1 cellular context compared by ENCODE assay signal in the genomic region with DNA sequence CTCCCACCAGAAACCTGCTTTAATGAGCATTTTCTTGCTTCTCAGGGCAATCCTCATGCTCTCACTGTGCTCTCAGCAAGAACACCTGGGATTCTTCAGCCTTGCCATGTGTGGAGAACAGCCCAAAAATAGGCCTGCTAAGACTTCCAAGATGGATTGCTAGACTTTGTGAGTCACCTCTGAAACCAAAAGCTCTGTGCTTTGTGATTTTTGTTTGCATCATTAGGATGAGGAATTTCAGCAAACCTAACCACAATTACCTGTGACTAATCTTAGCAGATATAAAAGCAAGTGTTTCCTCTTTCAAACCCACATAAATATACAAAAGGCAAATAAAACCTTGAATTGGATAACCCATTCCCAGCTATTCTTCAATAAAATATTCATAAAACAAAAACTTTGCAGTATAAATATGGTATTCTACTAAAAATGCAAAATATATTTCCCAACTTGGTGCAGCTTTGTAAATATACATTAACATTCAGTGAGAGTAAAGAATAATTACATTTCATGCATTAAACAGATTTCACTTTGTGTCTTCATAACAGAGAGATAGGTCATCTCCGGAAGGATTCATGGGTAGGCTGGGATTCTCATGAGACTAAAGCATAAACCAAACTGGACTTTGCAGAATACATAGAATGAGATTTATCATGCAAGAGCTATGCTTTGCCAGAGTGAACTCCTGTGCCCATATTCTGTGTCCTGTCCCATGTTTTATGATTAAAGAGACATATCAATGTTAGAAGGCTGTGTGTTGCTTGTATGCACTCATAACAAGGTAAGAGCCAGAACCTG.
TF ChIP-seq lines count a peak whose summit lies in the region.

No MANE protein-coding gene starts in this region.

TF ChIP-seq in HEK293, 187 proteins besides CTCF, POLR2A, EP300 and RAD21 (continued from another document and continues in another):
- TF ChIP-seq ZNF354C (tag by site-specific recombination; IDR thresholded peaks at IDR 0.05; ENCODE audit: borderline replicate concordance, low read depth) (no peak), ZNF211 (tag by site-specific recombination; IDR thresholded peaks at IDR 0.05; ENCODE audit: low read depth) (no peak), ZNF664 (tag by site-specific recombination; IDR thresholded peaks at IDR 0.05) (no peak), ZNF174 (tag by site-specific recombination; IDR thresholded peaks at IDR 0.05) (no peak), ZNF341 (tag by site-specific recombination; IDR thresholded peaks at IDR 0.05; ENCODE audit: low read depth) (no peak), ZNF558 (tag by site-specific recombination; IDR thresholded peaks at IDR 0.05) (no peak), ZNF23 (tag by site-specific recombination; IDR thresholded peaks at IDR 0.05; ENCODE audit: borderline replicate concordance) (no peak), KLF1 (tag by site-specific recombination; IDR thresholded peaks at IDR 0.05) (no peak), BCL11A (tag by site-specific recombination; IDR thresholded peaks at IDR 0.05; ENCODE audit: low read depth) (no peak), ZNF48 (tag by site-specific recombination; IDR thresholded peaks at IDR 0.05) (no peak), ZEB2 (tag by site-specific recombination; IDR thresholded peaks at IDR 0.05) (no peak), ZBTB8A (tag by site-specific recombination; IDR thresholded peaks at IDR 0.05) (no peak), ZNF426 (tag by site-specific recombination; IDR thresholded peaks at IDR 0.05) (no peak), ZNF18 (tag by site-specific recombination; IDR thresholded peaks at IDR 0.05) (no peak), ZNF521 (tag by site-specific recombination; IDR thresholded peaks at IDR 0.05) (no peak), SP7 (tag by site-specific recombination; IDR thresholded peaks at IDR 0.05) (peak; percentile 76), ZNF202 (tag by site-specific recombination; IDR thresholded peaks at IDR 0.05; ENCODE audit: borderline replicate concordance) (no peak), ZBTB17 (tag by site-specific recombination; IDR thresholded peaks at IDR 0.05) (peak; percentile 48), SALL2 (tag by site-specific recombination; IDR thresholded peaks at IDR 0.05; ENCODE audit: borderline replicate concordance) (no peak), ZNF138 (tag by site-specific recombination; IDR thresholded peaks at IDR 0.05; ENCODE audit: borderline replicate concordance) (no peak), KLF17 (tag by site-specific recombination; IDR thresholded peaks at IDR 0.05) (no peak), ZNF266 (tag by site-specific recombination; IDR thresholded peaks at IDR 0.05; ENCODE audit: low read depth) (no peak), TCF7L2 (IDR thresholded peaks at IDR 0.05; ENCODE audit: borderline replicate concordance, low read depth, low read length) (no peak), ZNF404 (tag by site-specific recombination; IDR thresholded peaks at IDR 0.05) (no peak), KLF8 (tag by site-specific recombination; IDR thresholded peaks at IDR 0.05) (peak; percentile 85; the same call in 1 of the 2 replicates), YY1 (tag by site-specific recombination; IDR thresholded peaks at IDR 0.05) (no peak), ZNF548 (tag by site-specific recombination; IDR thresholded peaks at IDR 0.05) (no peak), ZNF658 (tag by site-specific recombination; IDR thresholded peaks at IDR 0.05) (no peak), ZNF585B (tag by site-specific recombination; IDR thresholded peaks at IDR 0.05) (no peak), HOXD13 (CRISPR knock-in tag; IDR thresholded peaks at IDR 0.05; ENCODE audit: borderline replicate concordance) (peak; percentile 68; the same call in 1 of the 2 replicates), ZNF16 (tag by site-specific recombination; IDR thresholded peaks at IDR 0.05; ENCODE audit: low read depth) (no peak), ZNF621 (tag by site-specific recombination; IDR thresholded peaks at IDR 0.05) (no peak), ZNF239 (tag by site-specific recombination; IDR thresholded peaks at IDR 0.05) (0 out of 2 replicates have a peak, but pooled peaks have one; percentile 36), ZNF629 (tag by site-specific recombination; IDR thresholded peaks at IDR 0.05) (peak; percentile 88), ZNF175 (tag by site-specific recombination; IDR thresholded peaks at IDR 0.05) (no peak), ZNF768 (tag by site-specific recombination; IDR thresholded peaks at IDR 0.05) (no peak), ZNF292 (tag by site-specific recombination; IDR thresholded peaks at IDR 0.05; ENCODE audit: borderline replicate concordance, low read depth) (no peak), REPIN1 (tag by site-specific recombination; IDR thresholded peaks at IDR 0.05; ENCODE audit: low read depth) (peak; percentile 23; the same call in 1 of the 2 replicates), ZNF580 (tag by site-specific recombination; IDR thresholded peaks at IDR 0.05) (no peak), GLIS2 (tag by site-specific recombination; IDR thresholded peaks at IDR 0.05) (no peak), GLI2 (tag by site-specific recombination; IDR thresholded peaks at IDR 0.05; ENCODE audit: borderline replicate concordance, low read depth) (peak; percentile 81; the same call in 1 of the 2 replicates), ZNF324 (tag by site-specific recombination; IDR thresholded peaks at IDR 0.05) (no peak), ZFP3 (tag by site-specific recombination; IDR thresholded peaks at IDR 0.05; ENCODE audit: low read depth) (no peak), ZNF514 (tag by site-specific recombination; IDR thresholded peaks at IDR 0.05) (no peak), SETDB1 (IDR thresholded peaks at IDR 0.05; ENCODE audit: insufficient read length, low read length) (no peak), WT1 (tag by site-specific recombination; IDR thresholded peaks at IDR 0.05) (peak; percentile 57; the same call in 1 of the 2 replicates)
- TF ChIP-seq, protein P1, sequence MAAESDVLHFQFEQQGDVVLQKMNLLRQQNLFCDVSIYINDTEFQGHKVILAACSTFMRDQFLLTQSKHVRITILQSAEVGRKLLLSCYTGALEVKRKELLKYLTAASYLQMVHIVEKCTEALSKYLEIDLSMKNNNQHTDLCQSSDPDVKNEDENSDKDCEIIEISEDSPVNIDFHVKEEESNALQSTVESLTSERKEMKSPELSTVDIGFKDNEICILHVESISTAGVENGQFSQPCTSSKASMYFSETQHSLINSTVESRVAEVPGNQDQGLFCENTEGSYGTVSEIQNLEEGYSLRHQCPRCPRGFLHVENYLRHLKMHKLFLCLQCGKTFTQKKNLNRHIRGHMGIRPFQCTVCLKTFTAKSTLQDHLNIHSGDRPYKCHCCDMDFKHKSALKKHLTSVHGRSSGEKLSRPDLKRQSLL (tag by site-specific recombination; IDR thresholded peaks at IDR 0.05), result no peak; the same call in 1 of the 2 replicates
- TF ChIP-seq, protein P2, sequence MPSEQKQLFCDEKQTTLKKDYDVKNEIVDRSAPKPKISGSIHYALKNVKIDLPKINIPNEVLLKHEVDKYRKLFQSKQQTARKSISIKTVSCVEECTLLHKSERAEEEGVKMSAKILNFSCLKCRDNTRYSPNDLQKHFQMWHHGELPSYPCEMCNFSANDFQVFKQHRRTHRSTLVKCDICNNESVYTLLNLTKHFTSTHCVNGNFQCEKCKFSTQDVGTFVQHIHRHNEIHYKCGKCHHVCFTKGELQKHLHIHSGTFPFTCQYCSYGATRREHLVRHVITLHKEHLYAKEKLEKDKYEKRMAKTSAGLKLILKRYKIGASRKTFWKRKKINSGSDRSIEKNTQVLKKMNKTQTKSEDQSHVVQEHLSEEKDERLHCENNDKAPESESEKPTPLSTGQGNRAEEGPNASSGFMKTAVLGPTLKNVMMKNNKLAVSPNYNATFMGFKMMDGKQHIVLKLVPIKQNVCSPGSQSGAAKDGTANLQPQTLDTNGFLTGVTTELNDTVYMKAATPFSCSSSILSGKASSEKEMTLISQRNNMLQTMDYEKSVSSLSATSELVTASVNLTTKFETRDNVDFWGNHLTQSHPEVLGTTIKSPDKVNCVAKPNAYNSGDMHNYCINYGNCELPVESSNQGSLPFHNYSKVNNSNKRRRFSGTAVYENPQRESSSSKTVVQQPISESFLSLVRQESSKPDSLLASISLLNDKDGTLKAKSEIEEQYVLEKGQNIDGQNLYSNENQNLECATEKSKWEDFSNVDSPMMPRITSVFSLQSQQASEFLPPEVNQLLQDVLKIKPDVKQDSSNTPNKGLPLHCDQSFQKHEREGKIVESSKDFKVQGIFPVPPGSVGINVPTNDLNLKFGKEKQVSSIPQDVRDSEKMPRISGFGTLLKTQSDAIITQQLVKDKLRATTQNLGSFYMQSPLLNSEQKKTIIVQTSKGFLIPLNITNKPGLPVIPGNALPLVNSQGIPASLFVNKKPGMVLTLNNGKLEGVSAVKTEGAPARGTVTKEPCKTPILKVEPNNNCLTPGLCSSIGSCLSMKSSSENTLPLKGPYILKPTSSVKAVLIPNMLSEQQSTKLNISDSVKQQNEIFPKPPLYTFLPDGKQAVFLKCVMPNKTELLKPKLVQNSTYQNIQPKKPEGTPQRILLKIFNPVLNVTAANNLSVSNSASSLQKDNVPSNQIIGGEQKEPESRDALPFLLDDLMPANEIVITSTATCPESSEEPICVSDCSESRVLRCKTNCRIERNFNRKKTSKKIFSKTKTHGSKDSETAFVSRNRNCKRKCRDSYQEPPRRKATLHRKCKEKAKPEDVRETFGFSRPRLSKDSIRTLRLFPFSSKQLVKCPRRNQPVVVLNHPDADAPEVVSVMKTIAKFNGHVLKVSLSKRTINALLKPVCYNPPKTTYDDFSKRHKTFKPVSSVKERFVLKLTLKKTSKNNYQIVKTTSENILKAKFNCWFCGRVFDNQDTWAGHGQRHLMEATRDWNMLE (tag by site-specific recombination; conservative IDR thresholded peaks at IDR 0.05; ENCODE audit: low read depth), result peak; percentile 38; the same call in 1 of the 2 replicates
- TF ChIP-seq, protein P3, sequence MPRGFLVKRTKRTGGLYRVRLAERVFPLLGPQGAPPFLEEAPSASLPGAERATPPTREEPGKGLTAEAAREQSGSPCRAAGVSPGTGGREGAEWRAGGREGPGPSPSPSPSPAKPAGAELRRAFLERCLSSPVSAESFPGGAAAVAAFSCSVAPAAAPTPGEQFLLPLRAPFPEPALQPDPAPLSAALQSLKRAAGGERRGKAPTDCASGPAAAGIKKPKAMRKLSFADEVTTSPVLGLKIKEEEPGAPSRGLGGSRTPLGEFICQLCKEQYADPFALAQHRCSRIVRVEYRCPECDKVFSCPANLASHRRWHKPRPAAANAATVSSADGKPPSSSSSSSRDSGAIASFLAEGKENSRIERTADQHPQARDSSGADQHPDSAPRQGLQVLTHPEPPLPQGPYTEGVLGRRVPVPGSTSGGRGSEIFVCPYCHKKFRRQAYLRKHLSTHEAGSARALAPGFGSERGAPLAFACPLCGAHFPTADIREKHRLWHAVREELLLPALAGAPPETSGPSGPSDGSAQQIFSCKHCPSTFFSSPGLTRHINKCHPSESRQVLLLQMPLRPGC (tag by site-specific recombination; IDR thresholded peaks at IDR 0.05), result peak; percentile 97
- TF ChIP-seq, protein P4, sequence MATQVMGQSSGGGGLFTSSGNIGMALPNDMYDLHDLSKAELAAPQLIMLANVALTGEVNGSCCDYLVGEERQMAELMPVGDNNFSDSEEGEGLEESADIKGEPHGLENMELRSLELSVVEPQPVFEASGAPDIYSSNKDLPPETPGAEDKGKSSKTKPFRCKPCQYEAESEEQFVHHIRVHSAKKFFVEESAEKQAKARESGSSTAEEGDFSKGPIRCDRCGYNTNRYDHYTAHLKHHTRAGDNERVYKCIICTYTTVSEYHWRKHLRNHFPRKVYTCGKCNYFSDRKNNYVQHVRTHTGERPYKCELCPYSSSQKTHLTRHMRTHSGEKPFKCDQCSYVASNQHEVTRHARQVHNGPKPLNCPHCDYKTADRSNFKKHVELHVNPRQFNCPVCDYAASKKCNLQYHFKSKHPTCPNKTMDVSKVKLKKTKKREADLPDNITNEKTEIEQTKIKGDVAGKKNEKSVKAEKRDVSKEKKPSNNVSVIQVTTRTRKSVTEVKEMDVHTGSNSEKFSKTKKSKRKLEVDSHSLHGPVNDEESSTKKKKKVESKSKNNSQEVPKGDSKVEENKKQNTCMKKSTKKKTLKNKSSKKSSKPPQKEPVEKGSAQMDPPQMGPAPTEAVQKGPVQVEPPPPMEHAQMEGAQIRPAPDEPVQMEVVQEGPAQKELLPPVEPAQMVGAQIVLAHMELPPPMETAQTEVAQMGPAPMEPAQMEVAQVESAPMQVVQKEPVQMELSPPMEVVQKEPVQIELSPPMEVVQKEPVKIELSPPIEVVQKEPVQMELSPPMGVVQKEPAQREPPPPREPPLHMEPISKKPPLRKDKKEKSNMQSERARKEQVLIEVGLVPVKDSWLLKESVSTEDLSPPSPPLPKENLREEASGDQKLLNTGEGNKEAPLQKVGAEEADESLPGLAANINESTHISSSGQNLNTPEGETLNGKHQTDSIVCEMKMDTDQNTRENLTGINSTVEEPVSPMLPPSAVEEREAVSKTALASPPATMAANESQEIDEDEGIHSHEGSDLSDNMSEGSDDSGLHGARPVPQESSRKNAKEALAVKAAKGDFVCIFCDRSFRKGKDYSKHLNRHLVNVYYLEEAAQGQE (tag by site-specific recombination; IDR thresholded peaks at IDR 0.05), result no peak
